In genomic region chr7:121037329-121037728, GRCh38 we compare ENCODE assay signal across 8 cellular contexts. TPM values are rescaled to one million over a fixed set of nuclear protein-coding genes. Genes with fewer than 3 reads are reported as not detected.
"Had no signal": no experiment of that assay in that cellular context is flagged by ENCODE, and none has a peak within 500 bp of the region (broad histone marks: within the 10 kb centered on the region; RNA-seq: fewer than 3 reads in every experiment).

No MANE protein-coding gene starts in this region.

RNA-seq across cellular contexts. Expression of gene CPED1, which starts 48.8 kb away (rescaled TPM):
- total RNA-seq: activated naive CD4-positive, alpha-beta T cell treated with anti-CD3 and anti-CD28 coated beads for 36 hours; activated naive CD4-positive, alpha-beta T cell treated with anti-CD3 and anti-CD28 coated beads, Interleukin-2, amount 50 U/mL, for 72 hours; activated naive CD8-positive, alpha-beta T cell treated with anti-CD3 and anti-CD28 coated beads for 36 hours; activated naive CD8-positive, alpha-beta T cell treated with anti-CD3 and anti-CD28 coated beads, Interleukin-2, amount 10 ng/mL, durations not matched to agents 7 days and 5 days; activated T-cell treated with anti-CD3 and anti-CD28 coated beads, Interleukin-2, amount 50 U/mL, for 72 hours; activated T-helper 1 cell treated with anti-CD3 and anti-CD28 coated beads, Interleukin-12 subunit alpha, Interleukin-12 subunit beta, Interleukin-2, Interleukin-4 antibody, amounts not matched to agents 30 ng/mL and 10 ng/mL and 1 ng/mL, durations not matched to agents 14 hours and 24 hours and 36 hours; activated T-helper 17 cell treated with anti-CD3 and anti-CD28 coated beads, Interleukin-2, amount 50 U/mL, for 72 hours; activated T-helper 2 cell treated with anti-CD3 and anti-CD28 coated beads, Interferon-gamma antibody, Interleukin-2, Interleukin-4, amounts not matched to agents 10 μg/mL and 5 μg/mL and 100 μg/mL, durations not matched to agents 14 hours and 24 hours and 36 hours had no signal
